ENCODE assay signal across 7 cellular contexts in the genomic region with DNA sequence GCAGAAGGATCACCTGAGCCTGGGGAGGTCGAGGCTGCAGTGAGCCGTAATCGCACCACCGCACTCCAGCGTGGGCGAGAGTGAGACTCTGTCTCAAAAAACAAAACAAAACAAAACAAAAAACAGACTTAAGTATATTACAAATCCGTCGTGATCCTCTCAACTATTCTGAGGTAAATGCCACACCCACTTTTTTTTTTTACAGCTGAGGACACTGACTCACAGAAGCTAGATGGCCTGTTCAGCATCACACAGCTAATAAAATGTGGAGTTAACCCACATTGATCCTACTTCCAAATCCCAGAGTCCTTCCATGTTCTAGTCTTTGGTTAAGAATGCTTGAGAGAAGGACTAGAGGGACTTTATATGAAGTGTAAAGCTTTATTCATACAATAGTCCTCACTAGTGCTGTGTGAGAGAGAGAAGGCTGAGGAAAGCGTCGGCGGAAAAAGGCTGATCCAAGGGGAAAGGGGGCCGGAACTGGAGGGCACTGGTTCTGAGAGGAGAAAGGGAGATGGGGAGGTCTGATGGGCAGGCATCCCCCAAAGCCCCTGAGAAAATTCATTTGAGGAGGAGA. TPM values are rescaled to one million over a fixed set of nuclear protein-coding genes. Genes with fewer than 3 reads are reported as not detected.
DNase-seq lines count a peak whose midpoint lies in the region; ATAC-seq lines count a peak whose summit lies in the region.

No MANE protein-coding gene starts in this region.

- no peak for ATAC-seq in GM18502 (IDR thresholded peaks at IDR 0.05; ENCODE audit: poor library complexity, unreplicated experiment)

- peak overlapping the region; percentile 75 for H3K9ac ChIP-seq in Karpas-422 (ENCODE audit: low read length)

- peaks cover 32% of the 10 kb centered on the region for H3K79me2 ChIP-seq in Karpas-422 (ENCODE audit: low read length)

- H2AFZ ChIP-seq in Karpas-422 (ENCODE audit: low read length), result peak overlapping the region; percentile 9; the same call in 1 of the 2 replicates

- peaks cover 16% of the 10 kb centered on the region for H3K4me1 ChIP-seq in Karpas-422 (ENCODE audit: low read length)

- H3K27ac ChIP-seq in Karpas-422 (ENCODE audit: low read length) (peak overlapping the region; percentile 33; the same call in 1 of the 2 replicates), caudate nucleus (ENCODE audit: low read depth, low read length) (peak overlapping the region; percentile 92)

- H4K20me1 ChIP-seq in Karpas-422 (ENCODE audit: insufficient read depth, low read depth, low read length), result no peaks in the 10 kb centered on the region

- H3K4me3 ChIP-seq in GM08714 (ENCODE audit: low read length) (peak overlapping the region; percentile 83), Karpas-422 (ENCODE audit: low read length) (peak overlapping the region; percentile 81)

- peak overlapping the region; percentile 95 for H3K4me2 ChIP-seq in Karpas-422 (ENCODE audit: low read depth, low read length, poor library complexity, severe bottlenecking)

- peaks cover 3% of the 10 kb centered on the region; the same call in 1 of the 2 replicates for H3K36me3 ChIP-seq in Karpas-422 (ENCODE audit: insufficient read depth, low read length)

- H3K9me2 ChIP-seq in Karpas-422 (replicated peaks; ENCODE audit: insufficient read depth, low read length), result no peaks in the 10 kb centered on the region

- H3K9me3 ChIP-seq in Karpas-422 (ENCODE audit: low read length), result no peaks in the 10 kb centered on the region

- no peaks in the 10 kb centered on the region for H3K27me3 ChIP-seq in Karpas-422 (ENCODE audit: low read length)

- DNase-seq in Karpas-422 (no peak), caudate nucleus (lab: John Stamatoyannopoulos, UW) (peak in 1 of 61 donors; percentile 32), myocyte (ENCODE audit: low read depth) (peak; percentile 33), NCI-H82 (lab: John Stamatoyannopoulos, UW) (no peak), NCI-H187 (lab: John Stamatoyannopoulos, UW) (no peak)

RNA-seq across cellular contexts. Expression of a gene that starts 0.6 kb away (rescaled TPM):
- total RNA-seq in Karpas-422 (2014; rRNA removed; shearing (Covaris generic); ENCODE audit: low replicate concordance), result 17.5 and 27.3 TPM in 2 replicates
- total RNA-seq in myocyte, result 19.8 and 20.9 TPM in 2 replicates
- 45.0 TPM for polyA plus RNA-seq in myocyte (2012)

RNA-seq across cellular contexts. Expression of a gene that starts 0.7 kb away (rescaled TPM):
- 31.0 and 33.5 TPM in 2 replicates for total RNA-seq in Karpas-422 (2014; rRNA removed; shearing (Covaris generic); ENCODE audit: low replicate concordance)
- 26.8 and 29.7 TPM in 2 replicates for total RNA-seq in myocyte
- 25.9 TPM for polyA plus RNA-seq in myocyte (2012)

RNA-seq across cellular contexts. Expression of a gene that starts 11.7 kb away (rescaled TPM):
- 23.5 and 26.2 TPM in 2 replicates for total RNA-seq in Karpas-422 (2014; rRNA removed; shearing (Covaris generic); ENCODE audit: low replicate concordance)
- 27.6 and 39.2 TPM in 2 replicates for total RNA-seq in myocyte
- 34.9 TPM for polyA plus RNA-seq in myocyte (2012)

RNA-seq across cellular contexts. Expression of a gene that starts 11.7 kb away (rescaled TPM):
- 21.2 and 21.3 TPM in 2 replicates for total RNA-seq in Karpas-422 (2014; rRNA removed; shearing (Covaris generic); ENCODE audit: low replicate concordance)
- total RNA-seq in myocyte, result 10.9 and 14.9 TPM in 2 replicates
- 9.7 TPM for polyA plus RNA-seq in myocyte (2012)

RNA-seq across cellular contexts. Expression of a gene that starts 39.5 kb away (rescaled TPM):
- total RNA-seq in Karpas-422 (2014; rRNA removed; shearing (Covaris generic); ENCODE audit: low replicate concordance), result 37.2 and 52.1 TPM in 2 replicates
- total RNA-seq in myocyte, result 11.9 and 13.0 TPM in 2 replicates
- 8.5 TPM for polyA plus RNA-seq in myocyte (2012)
